8 cellular contexts compared by ENCODE assay signal in genomic region chr6:43143235-43144124, GRCh38. TPM values are rescaled to one million over a fixed set of nuclear protein-coding genes. Genes with fewer than 3 reads are reported as not detected.
DNase-seq lines count a peak whose midpoint lies in the region; ATAC-seq and TF ChIP-seq lines count a peak whose summit lies in the region.

No MANE protein-coding gene starts in this region.

- POLR2A ChIA-PET in GM10248 (lab: Yijun Ruan, JAX) = no interaction called here

- no peak for TF ChIP-seq POLR2A in lower leg skin (IDR thresholded peaks at IDR 0.05)

- H3K4me3 ChIP-seq in lower leg skin (ENCODE audit: low read depth, poor library complexity, severe bottlenecking) = no peak overlapping the region

- TF ChIP-seq CTCF in GM10248 (IDR thresholded peaks at IDR 0.05; ENCODE audit: control extremely low read depth, extremely low read depth, low read depth, missing control alignments) (peak; percentile 93), lower leg skin (IDR thresholded peaks at IDR 0.05) (peak in 1 of 3 donors; percentile 80)

- intact Hi-C loops in lower leg skin (cut with DNase I; ENCODE audit: low total_unique reads) = loop anchor here (10.0 kb wide), 1 partner anchor 219 kb away; the partner anchor contains the start of gene CNPY3

- CTCF ChIA-PET in GM10248 (lab: Yijun Ruan, JAX) = interaction anchor here (0.6 to 8.0 kb wide), 58 partner anchors 11 to 728 kb away, joined by 3 to 65 read pairs (median 4); partner anchors contain the start of genes CNPY3, KLC4, KLHDC3 and MEA1

- 9 to 16% methylated on average over 21 of the region's 25 CpGs for WGBS in lower leg skin, 2 donors

- DNase-seq in GM10248 (ENCODE audit: extremely low spot score) = peak; percentile 94
- peak; percentile 59 for DNase-seq in NCI-H526 treated with DMSO at 0.1 percent for 48 hours (lab: John Stamatoyannopoulos, UW)
- DNase-seq in activated CD4-positive, alpha-beta T cell treated with anti-CD3 and anti-CD28 coated beads, Interleukin-2, amount 50 U/mL, for 48 hours = peak; percentile 75 to 82
- DNase-seq in dermis blood vessel endothelial cell = peak; percentile 89
- DNase-seq in lower leg skin (ENCODE audit: low spot score in 2 of 2) = peak; percentile 74 to 96
- DNase-seq in stimulated activated CD4-positive, alpha-beta T cell treated with anti-CD3 and anti-CD28 coated beads, Interleukin-4, amount 100 ng/mL, for 48 hours (ENCODE audit: low read depth in 2 of 2) = peak; percentile 68 to 69

- ATAC-seq in HG03175 (IDR thresholded peaks at IDR 0.05; ENCODE audit: unreplicated experiment) (peak; percentile 76), HG03520 (IDR thresholded peaks at IDR 0.05; ENCODE audit: unreplicated experiment) (no peak)

RNA-seq across cellular contexts. Expression of gene SRF, which starts 27.6 kb away (rescaled TPM):
- total RNA-seq in dermis blood vessel endothelial cell = 16.5 and 19.7 TPM in 2 replicates
- total RNA-seq in lower leg skin = 10 to 100 TPM; 14.8 to 25.8 (median 25.5) TPM

RNA-seq across cellular contexts. Expression of gene CUL9, which starts 38.5 kb away (rescaled TPM):
- total RNA-seq in dermis blood vessel endothelial cell = 25.9 and 33.8 TPM in 2 replicates
- 10 to 100 TPM; 38.7 to 64.4 (median 47.4) TPM for total RNA-seq in lower leg skin
